ENCODE assay signal across 17 cellular contexts in the genomic region with DNA sequence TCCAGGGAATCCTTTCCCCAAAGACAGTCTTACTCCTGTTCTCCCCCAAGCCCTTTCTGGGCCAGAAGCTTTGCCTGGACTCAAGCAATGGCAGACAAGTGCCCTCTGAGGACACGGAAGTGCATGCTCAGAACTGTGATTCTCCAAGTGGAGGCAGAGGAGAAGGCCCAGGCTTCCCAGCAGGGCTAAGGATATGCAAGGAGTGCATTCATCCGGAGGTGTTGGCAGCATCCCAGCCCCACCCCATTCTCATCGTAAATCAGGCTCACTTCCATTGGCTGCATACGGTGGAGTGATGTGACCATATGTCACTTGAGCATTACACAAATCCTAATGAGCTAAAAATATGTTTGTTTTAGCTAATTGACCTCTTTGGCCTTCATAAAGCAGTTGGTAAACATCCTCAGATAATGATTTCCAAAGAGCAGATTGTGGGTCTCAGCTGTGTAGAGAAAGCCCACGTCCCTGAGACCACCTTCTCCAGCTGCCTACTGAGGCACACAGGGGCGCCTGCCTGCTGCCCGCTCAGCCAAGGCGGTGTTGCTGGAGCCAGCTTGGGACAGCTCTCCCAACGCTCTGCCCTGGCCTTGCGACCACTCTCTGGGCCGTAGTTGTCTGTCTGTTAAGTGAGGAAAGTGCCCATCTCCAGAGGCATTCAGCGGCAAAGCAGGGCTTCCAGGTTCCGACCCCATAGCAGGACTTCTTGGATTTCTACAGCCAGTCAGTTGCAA. TPM values are rescaled to one million over a fixed set of nuclear protein-coding genes. Genes with fewer than 3 reads are reported as not detected.
A peak's percentile ranks its signal among the peaks of the same experiment; 100 is the strongest.
DNase-seq lines count a peak whose midpoint lies in the region; ATAC-seq and TF ChIP-seq lines count a peak whose summit lies in the region.
"Had no signal": no experiment of that assay in that cellular context is flagged by ENCODE, and none has a peak within 500 bp of the region (broad histone marks: within the 10 kb centered on the region; RNA-seq: fewer than 3 reads in every experiment).

No MANE protein-coding gene starts in this region.

- H3K4me1 ChIP-seq in suprapubic skin, result no peaks in the 10 kb centered on the region
- H3K4me1 ChIP-seq: thyroid gland had no signal

- ATAC-seq in GM18867 (IDR thresholded peaks at IDR 0.05; ENCODE audit: unreplicated experiment) (no peak), HG03045 (IDR thresholded peaks at IDR 0.05; ENCODE audit: unreplicated experiment) (no peak)
- ATAC-seq: activated T-cell treated with anti-CD3 and anti-CD28 coated beads, Interleukin-2, amount 50 U/mL, for 72 hours had no signal

- H3K27ac ChIP-seq in suprapubic skin, result no peak overlapping the region
- H3K27ac ChIP-seq: ovary, thyroid gland had no signal

- H3K36me3 ChIP-seq in suprapubic skin, result no peaks in the 10 kb centered on the region
- H3K36me3 ChIP-seq: ovary, thyroid gland had no signal

- DNase-seq in NCI-H2196 (lab: John Stamatoyannopoulos, UW; ENCODE audit: unreplicated experiment), result peak; percentile 44
- no peak for DNase-seq in NCI-H2196 treated with DMSO at 0.1 percent for 48 hours (lab: John Stamatoyannopoulos, UW; ENCODE audit: unreplicated experiment)
- DNase-seq in NCI-H446 treated with DMSO at 0.1 percent for 48 hours (lab: John Stamatoyannopoulos, UW), result peak; percentile 49
- peak; percentile 16 for DNase-seq in epithelial cell of esophagus (ENCODE audit: low read depth)
- DNase-seq in suprapubic skin (ENCODE audit: low spot score in 2 of 2), result peak; percentile 39 to 65
- no peak for DNase-seq in pons (ENCODE audit: low spot score)
- DNase-seq: activated CD4-positive, alpha-beta T cell treated with anti-CD3 and anti-CD28 coated beads, Interleukin-2, amount 10 ng/mL, durations not matched to agents 24 days and 14 days; activated T-cell treated with anti-CD3 and anti-CD28 coated beads, Interleukin-2, amount 50 U/mL, for 72 hours; amygdala; KG1; ovary; thyroid gland had no signal

- no peaks in the 10 kb centered on the region for H3K9me3 ChIP-seq in suprapubic skin
- H3K9me3 ChIP-seq: ovary, thyroid gland had no signal

- H3K4me3 ChIP-seq in epithelial cell of esophagus (ENCODE audit: low read length) (no peak overlapping the region), suprapubic skin (no peak overlapping the region)
- H3K4me3 ChIP-seq: ovary, thyroid gland had no signal

- 71% methylated on average over 13 of the region's 13 CpGs for WGBS in suprapubic skin

- TF ChIP-seq CTCF in epithelial cell of esophagus (IDR thresholded peaks at IDR 0.05; ENCODE audit: insufficient read depth, low read depth, low read length, missing control alignments) (no peak), suprapubic skin (IDR thresholded peaks at IDR 0.05) (no peak)

- TF ChIP-seq EP300 in suprapubic skin (IDR thresholded peaks at IDR 0.05), result no peak

- H3K27me3 ChIP-seq in suprapubic skin, result no peaks in the 10 kb centered on the region
- H3K27me3 ChIP-seq: ovary, thyroid gland had no signal

- TF ChIP-seq POLR2A in suprapubic skin (IDR thresholded peaks at IDR 0.05), result no peak

RNA-seq across cellular contexts. Expression of gene RBP3, which starts 1.4 kb away (rescaled TPM):
- not detected for total RNA-seq in suprapubic skin
- total RNA-seq: activated CD4-positive, alpha-beta T cell treated with anti-CD3 and anti-CD28 coated beads, Interleukin-2, amount 10 ng/mL, durations not matched to agents 24 days and 14 days; activated T-cell treated with anti-CD3 and anti-CD28 coated beads, Interleukin-2, amount 50 U/mL, for 72 hours; mesothelial cell of epicardium; NCI-H460; ovary; T-helper 2 cell treated with Interferon-gamma antibody and Interleukin-4, amounts not matched to agents 100 ng/mL and 5 ng/mL, for 36 hours; thyroid gland had no signal

RNA-seq across cellular contexts. Expression of gene GDF2, which starts 24.5 kb away (rescaled TPM):
- total RNA-seq in suprapubic skin, result not detected
- total RNA-seq: activated CD4-positive, alpha-beta T cell treated with anti-CD3 and anti-CD28 coated beads, Interleukin-2, amount 10 ng/mL, durations not matched to agents 24 days and 14 days; activated T-cell treated with anti-CD3 and anti-CD28 coated beads, Interleukin-2, amount 50 U/mL, for 72 hours; mesothelial cell of epicardium; NCI-H460; ovary; T-helper 2 cell treated with Interferon-gamma antibody and Interleukin-4, amounts not matched to agents 100 ng/mL and 5 ng/mL, for 36 hours; thyroid gland had no signal

RNA-seq across cellular contexts. Expression of gene ZNF488, which starts 37.4 kb away (rescaled TPM):
- 1 to 10 TPM; 1.0 to 3.9 (median 2.3) TPM for total RNA-seq in suprapubic skin
- total RNA-seq: activated CD4-positive, alpha-beta T cell treated with anti-CD3 and anti-CD28 coated beads, Interleukin-2, amount 10 ng/mL, durations not matched to agents 24 days and 14 days; NCI-H460 had no signal

RNA-seq across cellular contexts. Expression of gene GDF10, which starts 46.7 kb away (rescaled TPM):
- total RNA-seq in suprapubic skin, result 1 to 10 TPM in 2 of 4 donors, not detected in 2; 1.3 to 1.4 TPM
- total RNA-seq: NCI-H460; T-helper 2 cell treated with Interferon-gamma antibody and Interleukin-4, amounts not matched to agents 100 ng/mL and 5 ng/mL, for 36 hours had no signal

Comparison
In these comparisons a context has a peak if more than half of its experiments do, and no peak if none do; other contexts are left out.
1. DNase-seq: peak in NCI-H2196 (single experiment), NCI-H446 treated with DMSO at 0.1 percent for 48 hours (single experiment), epithelial cell of esophagus (single experiment) and suprapubic skin (2 of 2); none in NCI-H2196 treated with DMSO at 0.1 percent for 48 hours (single experiment) and pons (single experiment).